ENCODE assay signal across 12 cellular contexts in genomic region chr6:170008386-170008785, GRCh38.
"Had no signal": no experiment of that assay in that cellular context is flagged by ENCODE, and none has a peak within 500 bp of the region (broad histone marks: within the 10 kb centered on the region; RNA-seq: fewer than 3 reads in every experiment).

No MANE protein-coding gene starts in this region.

- H3K27me3 ChIP-seq: cardiac muscle cell, esophagus muscularis mucosa, pancreas had no signal

- DNase-seq: activated CD8-positive, alpha-beta T cell treated with anti-CD3 and anti-CD28 coated beads for 36 hours; activated naive CD4-positive, alpha-beta T cell treated with anti-CD3 and anti-CD28 coated beads for 36 hours; activated T-cell treated with anti-CD3 and anti-CD28 coated beads for 4 hours; glutamatergic neuron; left colon; mammary epithelial cell; nephron progenitor cell; pancreas; stimulated activated CD4-positive, alpha-beta T cell treated with anti-CD3 and anti-CD28 coated beads, Interleukin-4, amount 100 ng/mL, for 1 hour had no signal

- H3K36me3 ChIP-seq: cardiac muscle cell, esophagus muscularis mucosa, pancreas had no signal

- ATAC-seq: activated CD8-positive, alpha-beta T cell treated with anti-CD3 and anti-CD28 coated beads for 36 hours; activated T-helper 17 cell treated with anti-CD3 and anti-CD28 coated beads, Interleukin-2, amount 50 U/mL, for 72 hours; pancreas had no signal

- H3K4me3 ChIP-seq: cardiac muscle cell, esophagus muscularis mucosa, pancreas had no signal

- H3K4me1 ChIP-seq: pancreas had no signal

- H3K9me3 ChIP-seq: pancreas had no signal

- H3K27ac ChIP-seq: cardiac muscle cell, esophagus muscularis mucosa, pancreas had no signal
